Comparison of ENCODE assay signal across 7 cellular contexts in genomic region chr3:114019486-114019885, GRCh38.
"Had no signal": no experiment of that assay in that cellular context is flagged by ENCODE, and none has a peak within 500 bp of the region (broad histone marks: within the 10 kb centered on the region; RNA-seq: fewer than 3 reads in every experiment).

No MANE protein-coding gene starts in this region.

- FAIRE-seq: HTR-8/SVneo, K562 had no signal

- DNase-seq: IMR-90, KBM-7, KG1 had no signal

- H3K27ac ChIP-seq: HL-60 had no signal

- H3K4me3 ChIP-seq: K562 had no signal

- H3K4me3 Mint-ChIP-seq: IgD-negative memory B cell had no signal

- H3K27me3 Mint-ChIP-seq: IgD-negative memory B cell had no signal

- H3K27ac Mint-ChIP-seq: IgD-negative memory B cell had no signal

- ATAC-seq: K562 had no signal

- H3K4me1 Mint-ChIP-seq: IgD-negative memory B cell had no signal

- H3K9me3 Mint-ChIP-seq: IgD-negative memory B cell had no signal
